Comparison of ENCODE assay signal across 8 cellular contexts in the genomic region with DNA sequence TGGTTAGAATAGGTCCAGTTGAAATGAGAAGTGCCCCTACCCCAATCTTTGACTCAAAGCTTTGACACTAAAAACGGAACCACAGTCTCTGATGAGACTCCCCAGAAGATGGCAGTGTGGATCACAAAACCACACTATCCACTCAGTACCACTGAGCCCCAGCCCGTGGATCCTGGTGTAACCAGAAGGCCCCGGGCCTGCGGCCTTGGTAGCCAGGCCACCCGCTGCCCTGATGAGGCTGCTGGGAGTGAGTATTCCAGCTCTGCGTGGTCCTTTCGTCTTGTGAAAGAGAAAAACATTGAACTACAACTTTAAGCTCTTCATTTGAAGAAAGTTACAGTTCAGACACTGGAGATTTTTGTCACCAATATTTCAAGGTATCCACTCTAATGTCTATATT. TPM values are rescaled to one million over a fixed set of nuclear protein-coding genes. Genes with fewer than 3 reads are reported as not detected.
DNase-seq lines count a peak whose midpoint lies in the region; ATAC-seq and TF ChIP-seq lines count a peak whose summit lies in the region.

No MANE protein-coding gene starts in this region.

- no peaks in the 10 kb centered on the region for H3K4me1 ChIP-seq in HEK293 (ENCODE audit: control insufficient read depth, insufficient read depth, low read length)
- H3K4me1 ChIP-seq in liver (ENCODE audit: control insufficient read depth in 4 of 4, insufficient read depth in 4 of 4, low read length in 3 of 4) = peaks cover 0 to 10% (median 8%) of the 10 kb centered on the region in 4 donors

- no peak for ATAC-seq in HG03469 (IDR thresholded peaks at IDR 0.05; ENCODE audit: unreplicated experiment)

- peak; percentile 81 for DNase-seq in COR-L47 (lab: John Stamatoyannopoulos, UW)
- peak; percentile 64 for DNase-seq in NCI-H510A (lab: John Stamatoyannopoulos, UW)
- peak; percentile 23 to 41 for DNase-seq in activated CD4-positive, alpha-beta T cell treated with anti-CD3 and anti-CD28 coated beads, Interleukin-2, amount 50 U/mL, for 24 hours (ENCODE audit: low read depth in 1 of 2, low spot score in 1 of 2)
- peak; percentile 86 for DNase-seq in dermis blood vessel endothelial cell
- DNase-seq in stimulated activated CD4-positive, alpha-beta T cell treated with anti-CD3 and anti-CD28 coated beads, Interleukin-4, amount 100 ng/mL, for 1 hour = peak; percentile 47

- no peak overlapping the region for H3K27ac ChIP-seq in HEK293 (ENCODE audit: extremely low read depth, low read depth, low read length)
- peak overlapping the region in 1 of 2 donors; percentile 36 for H3K27ac ChIP-seq in liver (ENCODE audit: low read depth in 1 of 2, low read length in 2 of 2)

- H3K9me3 ChIP-seq in HEK293 (ENCODE audit: control insufficient read depth, insufficient read depth, low read depth, low read length) (no peaks in the 10 kb centered on the region), liver (ENCODE audit: control insufficient read depth in 4 of 4, low read length in 3 of 4) (no peaks in the 10 kb centered on the region)

- peak overlapping the region; percentile 42 to 46 for H3K9ac ChIP-seq in liver (ENCODE audit: low read depth in 1 of 2, low read length in 2 of 2)

- TF ChIP-seq CTCF in HEK293 (tag by site-specific recombination; IDR thresholded peaks at IDR 0.05) (peak; percentile 57; the same call in 1 of the 2 replicates), liver (IDR thresholded peaks at IDR 0.05; ENCODE audit: low read depth, low read length, missing input control) (peak; percentile 72)

- H3K36me3 ChIP-seq in HEK293 (ENCODE audit: control insufficient read depth in 2 of 2, insufficient read depth in 1 of 2, low read length in 2 of 2) (no peaks in the 10 kb centered on the region), liver (ENCODE audit: control insufficient read depth in 4 of 4, insufficient read depth in 3 of 4, low read depth in 1 of 4, low read length in 3 of 4) (no peaks in the 10 kb centered on the region)

- TF ChIP-seq RAD21 in liver (IDR thresholded peaks at IDR 0.05) = peak; percentile 97

- WGBS in liver = 9% methylated on average over 7 of the region's 7 CpGs

- H3K4me3 ChIP-seq in HEK293 (ENCODE audit: low read depth, low read length) (no peak overlapping the region), liver (ENCODE audit: low read depth in 1 of 3, low read length in 3 of 3) (no peak overlapping the region)

- no peaks in the 10 kb centered on the region for H3K27me3 ChIP-seq in liver (ENCODE audit: control insufficient read depth in 4 of 4, insufficient read depth in 4 of 4, low read length in 3 of 4)

- CTCF ChIA-PET in HEK293 (lab: Yijun Ruan, JAX) = interaction anchor here (0.6 to 3.8 kb wide), 58 partner anchors 8 to 1649 kb away, joined by 3 to 133 read pairs (median 4); a partner anchor contains a TSS

- POLR2A ChIA-PET in HEK293 (lab: Yijun Ruan, JAX) = interaction anchor here (1.1 kb wide), 1 partner anchor 12 kb away, joined by 3 read pairs; no protein-coding TSS in a partner anchor

TF ChIP-seq in HEK293, 187 proteins besides CTCF, POLR2A, EP300 and RAD21:
- TF ChIP-seq ZNF654 (tag by site-specific recombination; IDR thresholded peaks at IDR 0.05; ENCODE audit: low read depth) = peak; percentile 89
- peak; percentile 87; the same call in 1 of the 2 replicates for TF ChIP-seq ZSCAN30 (tag by site-specific recombination; IDR thresholded peaks at IDR 0.05)
- TF ChIP-seq KLF16 (tag by site-specific recombination; IDR thresholded peaks at IDR 0.05) = no peak
- TF ChIP-seq ZIC2 (tag by site-specific recombination; IDR thresholded peaks at IDR 0.05) = peak; percentile 21; the same call in 1 of the 2 replicates

TF ChIP-seq in liver, 16 proteins besides CTCF, POLR2A, EP300 and RAD21:
- no peak for TF ChIP-seq EGR1 (IDR thresholded peaks at IDR 0.05; ENCODE audit: low read depth in 2 of 2)
- TF ChIP-seq, protein P1, sequence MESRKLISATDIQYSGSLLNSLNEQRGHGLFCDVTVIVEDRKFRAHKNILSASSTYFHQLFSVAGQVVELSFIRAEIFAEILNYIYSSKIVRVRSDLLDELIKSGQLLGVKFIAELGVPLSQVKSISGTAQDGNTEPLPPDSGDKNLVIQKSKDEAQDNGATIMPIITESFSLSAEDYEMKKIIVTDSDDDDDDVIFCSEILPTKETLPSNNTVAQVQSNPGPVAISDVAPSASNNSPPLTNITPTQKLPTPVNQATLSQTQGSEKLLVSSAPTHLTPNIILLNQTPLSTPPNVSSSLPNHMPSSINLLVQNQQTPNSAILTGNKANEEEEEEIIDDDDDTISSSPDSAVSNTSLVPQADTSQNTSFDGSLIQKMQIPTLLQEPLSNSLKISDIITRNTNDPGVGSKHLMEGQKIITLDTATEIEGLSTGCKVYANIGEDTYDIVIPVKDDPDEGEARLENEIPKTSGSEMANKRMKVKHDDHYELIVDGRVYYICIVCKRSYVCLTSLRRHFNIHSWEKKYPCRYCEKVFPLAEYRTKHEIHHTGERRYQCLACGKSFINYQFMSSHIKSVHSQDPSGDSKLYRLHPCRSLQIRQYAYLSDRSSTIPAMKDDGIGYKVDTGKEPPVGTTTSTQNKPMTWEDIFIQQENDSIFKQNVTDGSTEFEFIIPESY (IDR thresholded peaks at IDR 0.05) = no peak
- TF ChIP-seq, protein P2, sequence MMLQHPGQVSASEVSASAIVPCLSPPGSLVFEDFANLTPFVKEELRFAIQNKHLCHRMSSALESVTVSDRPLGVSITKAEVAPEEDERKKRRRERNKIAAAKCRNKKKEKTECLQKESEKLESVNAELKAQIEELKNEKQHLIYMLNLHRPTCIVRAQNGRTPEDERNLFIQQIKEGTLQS (IDR thresholded peaks at IDR 0.05) = no peak
- no peak for TF ChIP-seq HNF4G (IDR thresholded peaks at IDR 0.05)
- peak in 1 of 2 donors; percentile 4 for TF ChIP-seq RXRA (IDR thresholded peaks at IDR 0.05)
- no peak for TF ChIP-seq GABPA (IDR thresholded peaks at IDR 0.05 in 1 of 2, conservative IDR thresholded peaks at IDR 0.05 in 1 of 2)
TF ChIP-seq in liver: peak in this region for 1.

RNA-seq across cellular contexts. Expression of a gene that starts 42.2 kb away (rescaled TPM):
- total RNA-seq in dermis blood vessel endothelial cell (1.3 and 2.2 TPM in 2 replicates), liver (100 to 1,000 TPM in 1 of 2 donors, 10 to 100 TPM in 1; 27.8 to 233 TPM)
- 100 to 1,000 TPM; 401 to 574 TPM for polyA plus RNA-seq in liver

RNA-seq across cellular contexts. Expression of a gene that starts 45.0 kb away (rescaled TPM):
- total RNA-seq in dermis blood vessel endothelial cell = 77.1 and 78.8 TPM in 2 replicates
- 10 to 100 TPM; 22.2 to 77.1 TPM for total RNA-seq in liver
- 10 to 100 TPM; 24.1 to 45.4 TPM for polyA plus RNA-seq in liver

Comparison
In these comparisons a context has a peak if more than half of its experiments do, and no peak if none do; other contexts are left out.
1. DNase-seq: peak in every context shown above with its lines; median percentile 86 in dermis blood vessel endothelial cell; 81 in COR-L47; 64 in NCI-H510A; 47 in stimulated activated CD4-positive, alpha-beta T cell treated with anti-CD3 and anti-CD28 coated beads, Interleukin-4, amount 100 ng/mL, for 1 hour; 32 in activated CD4-positive, alpha-beta T cell treated with anti-CD3 and anti-CD28 coated beads, Interleukin-2, amount 50 U/mL, for 24 hours.